ENCODE assay signal across 12 cellular contexts in the genomic region with DNA sequence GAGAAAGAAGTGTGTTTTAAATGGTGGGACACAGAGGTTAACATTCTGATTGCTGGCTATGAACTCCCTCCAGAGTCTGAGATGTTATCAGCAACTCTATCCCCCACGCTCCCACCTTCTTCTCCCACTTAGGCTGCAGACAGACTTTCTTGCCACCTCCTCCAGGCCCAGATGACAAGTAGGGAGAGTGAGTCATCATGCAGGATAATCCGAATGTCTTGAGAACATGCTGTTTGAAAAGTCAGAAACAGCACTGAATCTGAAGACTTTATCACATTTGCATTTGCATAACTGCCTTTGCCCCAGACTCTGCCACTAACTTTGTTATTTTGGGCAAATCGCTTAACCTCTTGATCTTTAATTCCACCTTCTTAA.
DNase-seq lines count a peak whose midpoint lies in the region; ATAC-seq and TF ChIP-seq lines count a peak whose summit lies in the region.
"Had no signal": no experiment of that assay in that cellular context is flagged by ENCODE, and none has a peak within 500 bp of the region (broad histone marks: within the 10 kb centered on the region; RNA-seq: fewer than 3 reads in every experiment).

No MANE protein-coding gene starts in this region.

- H3K9me3 ChIP-seq in HEK293 (ENCODE audit: control insufficient read depth, insufficient read depth, low read depth, low read length) = no peaks in the 10 kb centered on the region
- H3K9me3 ChIP-seq in SK-N-MC (ENCODE audit: low read depth, low read length) = peaks cover 10% of the 10 kb centered on the region; the same call in 1 of the 2 replicates
- H3K9me3 ChIP-seq: heart right ventricle had no signal

- POLR2A ChIA-PET in HEK293 (lab: Yijun Ruan, JAX) = no interaction called here

- H3K9ac ChIP-seq in SK-N-MC (ENCODE audit: insufficient read length) = no peak overlapping the region

- CTCF ChIA-PET in HEK293 (lab: Yijun Ruan, JAX) = interaction anchor here (0.6 to 3.2 kb wide), 28 partner anchors 9 to 602 kb away, joined by 3 to 56 read pairs (median 6); a partner anchor contains a TSS

- 0 out of 2 replicates have a peak, but pooled peaks cover 2% of the 10 kb centered on the region for H3K4me1 ChIP-seq in HEK293 (ENCODE audit: control insufficient read depth, insufficient read depth, low read length)

- ATAC-seq in GM18861 (IDR thresholded peaks at IDR 0.05; ENCODE audit: unreplicated experiment) = no peak
- no peak for ATAC-seq in HG03571 (IDR thresholded peaks at IDR 0.05; ENCODE audit: unreplicated experiment)
- ATAC-seq: activated CD8-positive, alpha-beta T cell treated with anti-CD3 and anti-CD28 coated beads for 36 hours had no signal

- H3K27ac ChIP-seq in HEK293 (ENCODE audit: extremely low read depth, low read depth, low read length) (no peak overlapping the region), SK-N-MC (peak overlapping the region; percentile 87)

- TF ChIP-seq CTCF in HEK293 (tag by site-specific recombination; IDR thresholded peaks at IDR 0.05) (no peak), fibroblast of the aortic adventitia (IDR thresholded peaks at IDR 0.05; ENCODE audit: insufficient read depth, low read length) (no peak)

- DNase-seq in SK-N-MC (ENCODE audit: low read depth, low spot score) = no peak
- peak; percentile 42 for DNase-seq in fibroblast of the aortic adventitia (ENCODE audit: low read depth)
- peak; percentile 29 for DNase-seq in skeletal muscle cell (ENCODE audit: low read depth)
- no peak for DNase-seq in C1 segment of cervical spinal cord (lab: John Stamatoyannopoulos, UW)
- DNase-seq: activated CD8-positive, alpha-beta T cell treated with anti-CD3 and anti-CD28 coated beads for 36 hours; activated naive CD4-positive, alpha-beta T cell; Calu3; heart right ventricle; NCI-H526 treated with DMSO at 0.1 percent for 48 hours had no signal

- H3K36me3 ChIP-seq in HEK293 (ENCODE audit: control insufficient read depth in 2 of 2, insufficient read depth in 1 of 2, low read length in 2 of 2) (no peaks in the 10 kb centered on the region), SK-N-MC (ENCODE audit: insufficient read depth, low read length) (no peaks in the 10 kb centered on the region)
- H3K36me3 ChIP-seq: heart right ventricle had no signal

- H3K4me3 ChIP-seq in HEK293 (ENCODE audit: low read depth, low read length) (no peak overlapping the region), SK-N-MC (peak overlapping the region; percentile 9; the same call in 1 of the 2 replicates), fibroblast of the aortic adventitia (ENCODE audit: low read depth, low read length) (no peak overlapping the region), skeletal muscle cell (ENCODE audit: low read depth, low read length) (no peak overlapping the region)

TF ChIP-seq in HEK293, 187 proteins besides CTCF, POLR2A, EP300 and RAD21:
- TF ChIP-seq ZFHX2 (tag by site-specific recombination; conservative IDR thresholded peaks at IDR 0.05) (peak; percentile 93), EGR2 (tag by site-specific recombination; IDR thresholded peaks at IDR 0.05; ENCODE audit: low read depth) (peak; percentile 92), ZNF146 (tag by site-specific recombination; IDR thresholded peaks at IDR 0.05) (no peak), ZNF169 (tag by site-specific recombination; IDR thresholded peaks at IDR 0.05) (no peak)
- TF ChIP-seq, protein P1, sequence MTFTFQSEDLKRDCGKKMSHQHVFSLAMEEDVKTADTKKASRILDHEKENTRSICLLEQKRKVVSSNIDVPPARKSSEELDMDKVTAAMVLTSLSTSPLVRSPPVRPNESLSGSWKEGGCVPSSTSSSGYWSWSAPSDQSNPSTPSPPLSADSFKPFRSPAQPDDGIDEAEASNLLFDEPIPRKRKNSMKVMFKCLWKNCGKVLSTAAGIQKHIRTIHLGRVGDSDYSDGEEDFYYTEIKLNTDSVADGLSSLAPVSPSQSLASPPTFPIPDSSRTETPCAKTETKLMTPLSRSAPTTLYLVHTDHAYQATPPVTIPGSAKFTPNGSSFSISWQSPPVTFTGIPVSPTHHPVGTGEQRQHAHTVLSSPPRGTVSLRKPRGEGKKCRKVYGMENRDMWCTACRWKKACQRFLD (tag by site-specific recombination; IDR thresholded peaks at IDR 0.05) = no peak
- TF ChIP-seq, protein P2, sequence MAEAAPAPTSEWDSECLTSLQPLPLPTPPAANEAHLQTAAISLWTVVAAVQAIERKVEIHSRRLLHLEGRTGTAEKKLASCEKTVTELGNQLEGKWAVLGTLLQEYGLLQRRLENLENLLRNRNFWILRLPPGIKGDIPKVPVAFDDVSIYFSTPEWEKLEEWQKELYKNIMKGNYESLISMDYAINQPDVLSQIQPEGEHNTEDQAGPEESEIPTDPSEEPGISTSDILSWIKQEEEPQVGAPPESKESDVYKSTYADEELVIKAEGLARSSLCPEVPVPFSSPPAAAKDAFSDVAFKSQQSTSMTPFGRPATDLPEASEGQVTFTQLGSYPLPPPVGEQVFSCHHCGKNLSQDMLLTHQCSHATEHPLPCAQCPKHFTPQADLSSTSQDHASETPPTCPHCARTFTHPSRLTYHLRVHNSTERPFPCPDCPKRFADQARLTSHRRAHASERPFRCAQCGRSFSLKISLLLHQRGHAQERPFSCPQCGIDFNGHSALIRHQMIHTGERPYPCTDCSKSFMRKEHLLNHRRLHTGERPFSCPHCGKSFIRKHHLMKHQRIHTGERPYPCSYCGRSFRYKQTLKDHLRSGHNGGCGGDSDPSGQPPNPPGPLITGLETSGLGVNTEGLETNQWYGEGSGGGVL (tag by site-specific recombination; IDR thresholded peaks at IDR 0.05) = peak; percentile 71

Comparison
In these comparisons a context has a peak if more than half of its experiments do, and no peak if none do; other contexts are left out.
1. DNase-seq: peak in fibroblast of the aortic adventitia (single experiment) and skeletal muscle cell (single experiment); none in SK-N-MC (single experiment) and C1 segment of cervical spinal cord (0 of 14).